In genomic region chr19:6039541-6040225, GRCh38 we compare ENCODE assay signal across 13 cellular contexts.
DNase-seq lines count a peak whose midpoint lies in the region; ATAC-seq and TF ChIP-seq lines count a peak whose summit lies in the region.
"Had no signal": no experiment of that assay in that cellular context is flagged by ENCODE, and none has a peak within 500 bp of the region (broad histone marks: within the 10 kb centered on the region; RNA-seq: fewer than 3 reads in every experiment).

No MANE protein-coding gene starts in this region.

- H3K27ac Mint-ChIP-seq in activated B cell treated with CpG ODN at 0.5 μM for 24 hours: peak overlapping the region; percentile 73
- H3K27ac Mint-ChIP-seq in stimulated activated naive CD8-positive, alpha-beta T cell treated with anti-CD3 and anti-CD28 coated beads, Interleukin-15, Interleukin-2, amounts not matched to agents 100 ng/mL and 50 ng/mL, for 24 hours: peak overlapping the region; percentile 88

- CTCF ChIA-PET in activated B cell treated with CpG ODN at 0.5 μM for 24 hours (lab: Charles Lee): no interaction called here

- H3K4me1 Mint-ChIP-seq in activated B cell treated with CpG ODN at 0.5 μM for 24 hours: peaks cover 26% of the 10 kb centered on the region
- peaks cover 22% of the 10 kb centered on the region for H3K4me1 Mint-ChIP-seq in stimulated activated naive CD8-positive, alpha-beta T cell treated with anti-CD3 and anti-CD28 coated beads, Interleukin-15, Interleukin-2, amounts not matched to agents 100 ng/mL and 50 ng/mL, for 24 hours (ENCODE audit: low read depth)

- H3K4me3 ChIP-seq in fibroblast of mammary gland (ENCODE audit: control insufficient read depth, low read depth, low read length) (no peak overlapping the region), HAP-1 (no peak overlapping the region)
- H3K4me3 ChIP-seq: hepatocyte, psoas muscle, transverse colon had no signal

- H3K27me3 ChIP-seq in HAP-1 (ENCODE audit: low read depth): no peaks in the 10 kb centered on the region
- H3K27me3 ChIP-seq: hepatocyte, transverse colon had no signal

- H3K36me3 Mint-ChIP-seq in activated B cell treated with CpG ODN at 0.5 μM for 24 hours (ENCODE audit: low read depth): no peaks in the 10 kb centered on the region
- peaks cover 8% of the 10 kb centered on the region for H3K36me3 Mint-ChIP-seq in stimulated activated naive CD8-positive, alpha-beta T cell treated with anti-CD3 and anti-CD28 coated beads, Interleukin-15, Interleukin-2, amounts not matched to agents 100 ng/mL and 50 ng/mL, for 24 hours (ENCODE audit: low read depth)

- H3K4me3 Mint-ChIP-seq in activated B cell treated with CpG ODN at 0.5 μM for 24 hours: peak overlapping the region; percentile 55
- H3K4me3 Mint-ChIP-seq in stimulated activated naive CD8-positive, alpha-beta T cell treated with anti-CD3 and anti-CD28 coated beads, Interleukin-15, Interleukin-2, amounts not matched to agents 100 ng/mL and 50 ng/mL, for 24 hours: peak overlapping the region; percentile 39

- POLR2A ChIA-PET in activated B cell treated with CpG ODN at 0.5 μM for 24 hours (lab: Charles Lee): no interaction called here

- H3K4me1 ChIP-seq in HAP-1: no peaks in the 10 kb centered on the region
- H3K4me1 ChIP-seq: psoas muscle, transverse colon had no signal

- intact Hi-C loops in cardiac septum (cut with DNase I) (no loop called here), left cardiac atrium (cut with DNase I) (loop anchor here in 1 of 2 donors (10.0 kb wide), 1 partner anchor 245 kb away; no protein-coding TSS in a partner anchor), activated B cell treated with CpG ODN at 0.5 μM for 24 hours (cut with micrococcal nuclease) (loop anchor here (5.0 kb wide), 1 partner anchor 52 kb away; no protein-coding TSS in a partner anchor)

- H3K9me3 ChIP-seq in HAP-1: no peaks in the 10 kb centered on the region
- H3K9me3 ChIP-seq: psoas muscle, transverse colon had no signal

- H3K9me3 Mint-ChIP-seq in activated B cell treated with CpG ODN at 0.5 μM for 24 hours: no peaks in the 10 kb centered on the region
- no peaks in the 10 kb centered on the region for H3K9me3 Mint-ChIP-seq in stimulated activated naive CD8-positive, alpha-beta T cell treated with anti-CD3 and anti-CD28 coated beads, Interleukin-15, Interleukin-2, amounts not matched to agents 100 ng/mL and 50 ng/mL, for 24 hours

- ATAC-seq in left cardiac atrium (no peak), activated B cell treated with CpG ODN at 0.5 μM for 24 hours (ENCODE audit: low read depth) (peak; percentile 56), GM19397 (IDR thresholded peaks at IDR 0.05; ENCODE audit: unreplicated experiment) (no peak)
- ATAC-seq: psoas muscle had no signal

- TF ChIP-seq CTCF in activated B cell treated with CpG ODN at 0.5 μM for 24 hours (IDR thresholded peaks at IDR 0.05) (no peak), fibroblast of mammary gland (conservative IDR thresholded peaks at IDR 0.05; ENCODE audit: control insufficient read depth, insufficient read depth, low read depth, low read length) (no peak)

- H3K27me3 Mint-ChIP-seq in activated B cell treated with CpG ODN at 0.5 μM for 24 hours: no peaks in the 10 kb centered on the region
- H3K27me3 Mint-ChIP-seq in stimulated activated naive CD8-positive, alpha-beta T cell treated with anti-CD3 and anti-CD28 coated beads, Interleukin-15, Interleukin-2, amounts not matched to agents 100 ng/mL and 50 ng/mL, for 24 hours: no peaks in the 10 kb centered on the region

- DNase-seq in cardiac septum (ENCODE audit: low spot score) (peak; percentile 15), left cardiac atrium (no peak), activated B cell treated with CpG ODN at 0.5 μM for 24 hours (no peak), fibroblast of mammary gland (ENCODE audit: low read depth) (peak; percentile 36), HAP-1 (ENCODE audit: low spot score in 2 of 2) (no peak)
- no peak for DNase-seq in stimulated activated CD4-positive, alpha-beta T cell treated with anti-CD3 and anti-CD28 coated beads, Interleukin-1b, Interleukin-23, amount 100 ng/mL, for 48 hours
- DNase-seq: COR-L47, NCI-H526 treated with DMSO at 0.1 percent for 48 hours, psoas muscle, transverse colon had no signal

- no peaks in the 10 kb centered on the region for H3K36me3 ChIP-seq in HAP-1 (replicated peaks)

- in situ Hi-C loops in HAP-1 (cut with MboI; ENCODE audit: low sequenced_read_pairs): no loop called here

Comparison
In these comparisons a context has a peak if more than half of its experiments do, and no peak if none do; other contexts are left out.
1. DNase-seq: peak in cardiac septum (single experiment) and fibroblast of mammary gland (single experiment); none in left cardiac atrium (single experiment), activated B cell treated with CpG ODN at 0.5 μM for 24 hours (single experiment), stimulated activated CD4-positive, alpha-beta T cell treated with anti-CD3 and anti-CD28 coated beads, Interleukin-1b, Interleukin-23, amount 100 ng/mL, for 48 hours (single experiment) and HAP-1 (0 of 2).